ENCODE assay signal across 16 cellular contexts in genomic region chr5:44257221-44257620, GRCh38.
DNase-seq lines count a peak whose midpoint lies in the region; ATAC-seq and TF ChIP-seq lines count a peak whose summit lies in the region.
"Had no signal": no experiment of that assay in that cellular context is flagged by ENCODE, and none has a peak within 500 bp of the region (broad histone marks: within the 10 kb centered on the region; RNA-seq: fewer than 3 reads in every experiment).

No MANE protein-coding gene starts in this region.

- no peak overlapping the region for H2BK120ac ChIP-seq in mesendoderm (ENCODE audit: low read depth, low read length)

- H3K18ac ChIP-seq in mesendoderm (ENCODE audit: low read length), result no peak overlapping the region

- no peak overlapping the region for H3K23ac ChIP-seq in mesendoderm (ENCODE audit: low read length)

- no peak overlapping the region for H3K56ac ChIP-seq in mesendoderm (ENCODE audit: low read length)

- WGBS in mesendoderm (ENCODE audit: extremely low coverage, insufficient coverage, low lambda C conversion rate), result no CpG with 5 or more reads among the region's 3 CpGs

- H4K8ac ChIP-seq in mesendoderm (ENCODE audit: low read depth, low read length), result no peak overlapping the region

- H4K5ac ChIP-seq in mesendoderm (ENCODE audit: low read length), result no peak overlapping the region

- H3K4me1 ChIP-seq in mesendoderm (ENCODE audit: control insufficient read depth, low read depth, low read length) (peaks cover 3% of the 10 kb centered on the region), vagina (no peaks in the 10 kb centered on the region)

- H2BK5ac ChIP-seq in mesendoderm (ENCODE audit: low read length), result no peak overlapping the region

- H3K36me3 ChIP-seq in mesendoderm (ENCODE audit: control insufficient read depth, insufficient read depth, low read length), result no peaks in the 10 kb centered on the region
- no peaks in the 10 kb centered on the region for H3K36me3 ChIP-seq in vagina

- H3K27me3 ChIP-seq in mesendoderm (ENCODE audit: insufficient read depth, low read length, poor library complexity) (no peaks in the 10 kb centered on the region), vagina (no peaks in the 10 kb centered on the region)

- H3K27ac ChIP-seq in mesendoderm (ENCODE audit: low read depth, low read length) (no peak overlapping the region), vagina (peak overlapping the region; percentile 8)

- H3K4ac ChIP-seq in mesendoderm (ENCODE audit: low read depth, low read length), result no peak overlapping the region

- no peak overlapping the region for H3K9ac ChIP-seq in mesendoderm (ENCODE audit: low read length)

- no peak for TF ChIP-seq CTCF in vagina (IDR thresholded peaks at IDR 0.05)

- H3K4me2 ChIP-seq in mesendoderm (ENCODE audit: low read length), result no peak overlapping the region

- H2AK5ac ChIP-seq in mesendoderm (ENCODE audit: low read length), result no peak overlapping the region

- H3K9me3 ChIP-seq in vagina, result no peaks in the 10 kb centered on the region

- TF ChIP-seq POLR2A in vagina (IDR thresholded peaks at IDR 0.05) (no peak), GM18505 (IDR thresholded peaks at IDR 0.05; ENCODE audit: borderline replicate concordance, extremely low read depth, insufficient read depth, insufficient read length) (no peak)

- no peaks in the 10 kb centered on the region for H3K79me2 ChIP-seq in mesendoderm (ENCODE audit: control insufficient read depth, insufficient read depth, low read length)

- peak; percentile 72 for DNase-seq in SK-N-DZ (ENCODE audit: low spot score)
- DNase-seq in mesendoderm, result peak; percentile 52
- DNase-seq in vagina (ENCODE audit: extremely low spot score in 2 of 2), result no peak
- no peak for DNase-seq in sciatic nerve (ENCODE audit: low spot score)
- DNase-seq in NCI-H1092 treated with DMSO at 0.1 percent for 48 hours (lab: John Stamatoyannopoulos, UW), result no peak
- DNase-seq: C1 segment of cervical spinal cord; Calu3; CD4-positive, alpha-beta memory T cell; COR-L47; DMS53; DMS79 treated with DMSO at 0.1 percent for 48 hours; GF-D8; GOT3; H9 had no signal

- ATAC-seq in sciatic nerve (no peak), GM18505 (IDR thresholded peaks at IDR 0.05; ENCODE audit: unreplicated experiment) (no peak)
- ATAC-seq: HCT116 had no signal

- H2BK15ac ChIP-seq in mesendoderm (replicated peaks; ENCODE audit: low read depth), result no peak overlapping the region

- intact Hi-C loops in vagina (cut with DNase I), result no loop called here
- intact Hi-C loops in sciatic nerve (cut with DNase I), result no loop called here

- H3K4me3 ChIP-seq in mesendoderm (ENCODE audit: low read length) (no peak overlapping the region), vagina (no peak overlapping the region)

- H3K79me1 ChIP-seq in mesendoderm (ENCODE audit: low read length), result no peaks in the 10 kb centered on the region

Comparison
In these comparisons a context has a peak if more than half of its experiments do, and no peak if none do; other contexts are left out.
1. DNase-seq: peak in SK-N-DZ (single experiment) and mesendoderm (single experiment); none in vagina (0 of 2), sciatic nerve (single experiment) and NCI-H1092 treated with DMSO at 0.1 percent for 48 hours (single experiment).